In genomic region chr1:1012736-1013104, GRCh38 we compare ENCODE assay signal across 9 cellular contexts. TPM values are rescaled to one million over a fixed set of nuclear protein-coding genes. Genes with fewer than 3 reads are reported as not detected.
DNase-seq lines count a peak whose midpoint lies in the region; ATAC-seq and TF ChIP-seq lines count a peak whose summit lies in the region.
"Not testable (repeated sequence)": the region's sequence is repeated elsewhere in the genome, so short reads cannot be mapped to it uniquely, and the experiment has no call there.
"Had no signal": no experiment of that assay in that cellular context is flagged by ENCODE, and none has a peak within 500 bp of the region (broad histone marks: within the 10 kb centered on the region; RNA-seq: fewer than 3 reads in every experiment).

No MANE protein-coding gene starts in this region.

- not testable (repeated sequence) for H3K27me3 Mint-ChIP-seq in activated naive CD8-positive, alpha-beta T cell; effector memory CD8-positive, alpha-beta T cell; nephron progenitor cell (ENCODE audit: low read depth, poor library complexity)

- H3K9me3 ChIP-seq in HEK293 (ENCODE audit: control insufficient read depth, insufficient read depth, low read depth, low read length); Peyer's patch; iPS-20b (ENCODE audit: insufficient read depth, low read depth, low read length); subcutaneous abdominal adipose tissue (ENCODE audit: control insufficient read depth in 5 of 5, low read length in 5 of 5): not testable (repeated sequence)

- not testable (repeated sequence) for H3K36me3 ChIP-seq in BJ (ENCODE audit: control insufficient read depth, insufficient read depth, low read length); HEK293 (ENCODE audit: control insufficient read depth in 2 of 2, insufficient read depth in 1 of 2, low read length in 2 of 2); Peyer's patch; iPS-20b (ENCODE audit: insufficient read depth, low read depth, low read length); subcutaneous abdominal adipose tissue (ENCODE audit: control insufficient read depth in 5 of 5, insufficient read depth in 5 of 5, low read length in 5 of 5)

- H3K9ac ChIP-seq in iPS-20b (ENCODE audit: low read depth, low read length) (peak overlapping the region; percentile 85; the same call in 1 of the 2 replicates), subcutaneous abdominal adipose tissue (ENCODE audit: low read length in 5 of 5) (peak overlapping the region; percentile 29 to 90 (median 82))

- peaks cover 30% of the 10 kb centered on the region for H3K4me1 Mint-ChIP-seq in activated naive CD8-positive, alpha-beta T cell (ENCODE audit: low read depth)
- peaks cover 24% of the 10 kb centered on the region in 2 donors for H3K4me1 Mint-ChIP-seq in effector memory CD8-positive, alpha-beta T cell (ENCODE audit: low read depth in 2 of 2)
- peaks cover 40% of the 10 kb centered on the region for H3K4me1 Mint-ChIP-seq in nephron progenitor cell

- DNase-seq in BJ (ENCODE audit: low read depth); Peyer's patch; effector memory CD8-positive, alpha-beta T cell; nephron progenitor cell: not testable (repeated sequence)

- not testable (repeated sequence) for H3K27ac ChIP-seq in HEK293 (ENCODE audit: extremely low read depth, low read depth, low read length); iPS-20b (ENCODE audit: low read length)
- H3K27ac ChIP-seq in Peyer's patch (peak overlapping the region; percentile 85 to 90 (median 88)), subcutaneous abdominal adipose tissue (ENCODE audit: low read depth, low read length) (peak overlapping the region; percentile 70)

- peak overlapping the region; percentile 71 for H3K4me3 ChIP-seq in BJ (ENCODE audit: low read depth, low read length)
- not testable (repeated sequence) for H3K4me3 ChIP-seq in HEK293 (ENCODE audit: low read depth, low read length)
- peak overlapping the region; percentile 52 to 63 (median 57) for H3K4me3 ChIP-seq in Peyer's patch
- peak overlapping the region; percentile 57 for H3K4me3 ChIP-seq in iPS-20b (ENCODE audit: low read length)
- peak overlapping the region; percentile 80 to 95 (median 94) for H3K4me3 ChIP-seq in subcutaneous abdominal adipose tissue (ENCODE audit: low read depth in 1 of 5, low read length in 5 of 5)

- POLR2A ChIA-PET in BJ (lab: Charles Lee) = not testable (repeated sequence)
- POLR2A ChIA-PET in HEK293 (lab: Yijun Ruan, JAX) = interaction anchor here (0.7 to 2.2 kb wide), 4 partner anchors 11 to 335 kb away, joined by 4 to 11 read pairs (median 10); partner anchors contain the start of gene HES4

- CTCF ChIA-PET in BJ (lab: Yijun Ruan, JAX) = interaction anchor here (1.1 to 3.3 kb wide), 4 partner anchors 10 to 51 kb away, joined by 3 to 15 read pairs (median 9); no protein-coding TSS in a partner anchor
- CTCF ChIA-PET in HEK293 (lab: Yijun Ruan, JAX) = interaction anchor here (0.6 to 3.0 kb wide), 3 partner anchors 11 to 57 kb away, joined by 3 to 20 read pairs (median 3); no protein-coding TSS in a partner anchor

- not testable (repeated sequence) for TF ChIP-seq POLR2A in Peyer's patch (IDR thresholded peaks at IDR 0.05)

- H3K36me3 Mint-ChIP-seq in activated naive CD8-positive, alpha-beta T cell; effector memory CD8-positive, alpha-beta T cell (ENCODE audit: insufficient read depth): not testable (repeated sequence)
- peaks cover 19% of the 10 kb centered on the region for H3K36me3 Mint-ChIP-seq in nephron progenitor cell (ENCODE audit: low read depth)

- peak; percentile 2 for ATAC-seq in effector memory CD8-positive, alpha-beta T cell (replicated peaks)

- not testable (repeated sequence) for H3K27me3 ChIP-seq in BJ (ENCODE audit: control insufficient read depth, insufficient read depth, low read length); Peyer's patch; subcutaneous abdominal adipose tissue (ENCODE audit: control insufficient read depth in 5 of 5, insufficient read depth in 4 of 5, low read length in 5 of 5)
- H3K27me3 ChIP-seq in iPS-20b (ENCODE audit: insufficient read depth, low read length) = peaks cover 17% of the 10 kb centered on the region; the same call in 1 of the 2 replicates

- not testable (repeated sequence) for TF ChIP-seq CTCF in BJ (IDR thresholded peaks at IDR 0.05; ENCODE audit: insufficient read depth, low read depth, low read length); HEK293 (tag by site-specific recombination; IDR thresholded peaks at IDR 0.05); Peyer's patch (IDR thresholded peaks at IDR 0.05); nephron progenitor cell (IDR thresholded peaks at IDR 0.05)

- H3K9me3 Mint-ChIP-seq in activated naive CD8-positive, alpha-beta T cell (ENCODE audit: low read depth); effector memory CD8-positive, alpha-beta T cell: not testable (repeated sequence)
- peaks cover 10% of the 10 kb centered on the region for H3K9me3 Mint-ChIP-seq in nephron progenitor cell

- peak overlapping the region; percentile 94 for H3K4me3 Mint-ChIP-seq in activated naive CD8-positive, alpha-beta T cell
- peak overlapping the region; percentile 95 to 99 for H3K4me3 Mint-ChIP-seq in effector memory CD8-positive, alpha-beta T cell
- peak overlapping the region; percentile 83 for H3K4me3 Mint-ChIP-seq in nephron progenitor cell

- peak overlapping the region; percentile 93 for H3K27ac Mint-ChIP-seq in activated naive CD8-positive, alpha-beta T cell
- H3K27ac Mint-ChIP-seq in effector memory CD8-positive, alpha-beta T cell = peak overlapping the region; percentile 98 to 99
- H3K27ac Mint-ChIP-seq in nephron progenitor cell = not testable (repeated sequence)

- not testable (repeated sequence) for H3K4me1 ChIP-seq in HEK293 (ENCODE audit: control insufficient read depth, insufficient read depth, low read length); iPS-20b (ENCODE audit: insufficient read depth, low read length)
- peaks cover 0 to 16% (median 6%) of the 10 kb centered on the region in 4 donors for H3K4me1 ChIP-seq in Peyer's patch
- peaks cover 0 to 23% (median 22%) of the 10 kb centered on the region in 5 donors for H3K4me1 ChIP-seq in subcutaneous abdominal adipose tissue (ENCODE audit: control insufficient read depth in 5 of 5, insufficient read depth in 5 of 5, low read length in 5 of 5)

TF ChIP-seq in HEK293, 187 proteins besides CTCF, POLR2A, EP300 and RAD21:
- 0 out of 2 replicates have a peak, but pooled peaks have one; percentile 45 for TF ChIP-seq ZBTB17 (tag by site-specific recombination; IDR thresholded peaks at IDR 0.05)
- peak; percentile 26 for TF ChIP-seq GLIS1 (tag by site-specific recombination; IDR thresholded peaks at IDR 0.05)

RNA-seq across cellular contexts. Expression of gene ISG15, which starts 0.6 kb away (rescaled TPM):
- 73.0 and 86.8 TPM in 2 replicates for polyA plus RNA-seq in BJ (2011; rRNA removed)
- polyA minus RNA-seq in BJ (2011; rRNA and poly(A)+ RNA removed) = 8.7 and 9.7 TPM in 2 replicates
- 10 to 100 TPM; 17.0 to 91.6 (median 40.1) TPM for total RNA-seq in Peyer's patch

RNA-seq across cellular contexts. Expression of gene AGRN, which starts 7.2 kb away (rescaled TPM):
- 32.7 and 41.2 TPM in 2 replicates for polyA plus RNA-seq in BJ (2011; rRNA removed)
- 20.4 and 22.9 TPM in 2 replicates for polyA minus RNA-seq in BJ (2011; rRNA and poly(A)+ RNA removed)
- 100 to 1,000 TPM in 1 of 4 donors, 10 to 100 TPM in 3; 33.0 to 103 (median 41.4) TPM for total RNA-seq in Peyer's patch

RNA-seq across cellular contexts. Expression of gene HES4, which starts 12.8 kb away (rescaled TPM):
- 5.6 and 10.8 TPM in 2 replicates for polyA plus RNA-seq in BJ (2011; rRNA removed)
- 1.7 and 2.0 TPM in 2 replicates for polyA minus RNA-seq in BJ (2011; rRNA and poly(A)+ RNA removed)
- 10 to 100 TPM in 2 of 4 donors, 1 to 10 TPM in 2; 3.9 to 12.4 (median 7.7) TPM for total RNA-seq in Peyer's patch

RNA-seq across cellular contexts. Expression of gene PERM1, which starts 30.8 kb away (rescaled TPM):
- polyA plus RNA-seq in BJ (2011; rRNA removed) = not detected in 2 replicates
- polyA minus RNA-seq in BJ (2011; rRNA and poly(A)+ RNA removed) = not detected in 2 replicates
- total RNA-seq in Peyer's patch = under 1 TPM in 1 of 4 donors, not detected in 3; 0.35 TPM
- total RNA-seq: glomerular endothelial cell had no signal

RNA-seq across cellular contexts. Expression of gene PLEKHN1, which starts 46.4 kb away (rescaled TPM):
- 0.48 and 0.88 TPM in 2 replicates for polyA plus RNA-seq in BJ (2011; rRNA removed)
- polyA minus RNA-seq in BJ (2011; rRNA and poly(A)+ RNA removed) = 0.26 and 0.28 TPM in 2 replicates
- under 1 TPM in 3 of 4 donors, not detected in 1; 0.40 to 0.83 (median 0.47) TPM for total RNA-seq in Peyer's patch
